Comparison of ENCODE assay signal across 8 cellular contexts in the genomic region with DNA sequence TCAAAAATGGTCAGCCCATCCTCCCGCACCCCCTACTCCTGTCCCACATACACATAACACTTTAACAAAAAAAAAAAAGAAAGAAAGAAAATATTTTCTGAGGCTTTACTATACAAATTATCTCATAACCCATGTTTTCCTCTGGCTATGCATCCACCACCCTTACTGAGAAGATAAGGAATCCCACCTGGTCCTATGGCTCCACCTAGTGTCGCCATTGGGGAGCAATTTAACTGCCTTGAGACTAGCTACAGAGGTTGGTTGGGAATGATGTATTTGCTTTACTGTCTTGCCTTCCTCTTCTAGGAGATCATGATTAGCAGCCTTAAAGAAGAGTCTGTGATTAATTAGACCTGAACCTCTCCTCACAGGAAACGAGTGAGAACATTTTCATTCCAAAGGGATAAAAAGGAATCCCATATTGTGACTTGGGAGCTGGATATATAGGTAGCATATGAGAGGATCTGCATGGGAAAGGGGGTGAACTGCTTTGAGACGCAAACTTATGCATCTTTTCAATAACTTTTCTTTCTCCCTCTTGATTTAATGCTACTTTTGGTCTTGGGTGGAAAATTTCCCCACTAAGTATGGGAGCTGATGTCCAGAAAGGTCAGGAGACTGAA.
DNase-seq lines count a peak whose midpoint lies in the region; ATAC-seq and TF ChIP-seq lines count a peak whose summit lies in the region.

No MANE protein-coding gene starts in this region.

- dilution Hi-C loops in IMR-90 (cut with HindIII; ENCODE audit: low sequenced_read_pairs, unreplicated experiment) = no loop called here

- CTCF ChIA-PET in IMR-90 (lab: Yijun Ruan, JAX) = interaction anchor here (0.6 to 2.5 kb wide), 11 partner anchors 9 to 608 kb away, joined by 3 to 14 read pairs (median 4); no protein-coding TSS in a partner anchor

- no peaks in the 10 kb centered on the region for H3K36me3 ChIP-seq in IMR-90 (ENCODE audit: control insufficient read depth, insufficient read depth, low read length)
- H3K36me3 ChIP-seq in OCI-LY3 (replicated peaks; ENCODE audit: low read depth, low read length) = no peaks in the 10 kb centered on the region
- no peaks in the 10 kb centered on the region for H3K36me3 ChIP-seq in testis (ENCODE audit: low read depth, missing control alignments)

- no peak overlapping the region for H3K14ac ChIP-seq in IMR-90 (replicated peaks; ENCODE audit: low read depth, low read length)

- H3K27ac ChIP-seq in IMR-90 (ENCODE audit: insufficient read depth, low read length) (no peak overlapping the region), OCI-LY3 (ENCODE audit: low read length) (no peak overlapping the region), testis (no peak overlapping the region)

- no peak overlapping the region for H4K8ac ChIP-seq in IMR-90 (ENCODE audit: low read depth in 2 of 2, low read length in 2 of 2)

- H3K4me3 Mint-ChIP-seq in nephron = no peak overlapping the region

- POLR2A ChIA-PET in IMR-90 (lab: Charles Lee; ENCODE audit: unreplicated experiment) = interaction anchor here (0.6 kb wide), 1 partner anchor 37 kb away, joined by 3 read pairs; no protein-coding TSS in a partner anchor

- DNase-seq in ELF-1 (ENCODE audit: low read depth, low spot score) (peak; percentile 68), IMR-90 (peak; percentile 61), activated T-cell treated with anti-CD3 and anti-CD28 coated beads for 48 hours (ENCODE audit: low read depth) (peak; percentile 47), fibroblast of gingiva (ENCODE audit: low read depth) (peak; percentile 62), testis (peak; percentile 83)

- H3K4me3 ChIP-seq in IMR-90 (ENCODE audit: insufficient read depth, low read depth, low read length) (no peak overlapping the region), OCI-LY3 (ENCODE audit: low read length) (no peak overlapping the region), testis (no peak overlapping the region)

- H3K27me3 ChIP-seq in IMR-90 (ENCODE audit: control insufficient read depth, insufficient read depth, low read length) = peaks cover 9% of the 10 kb centered on the region
- peaks cover 5% of the 10 kb centered on the region; the same call in 1 of the 2 replicates for H3K27me3 ChIP-seq in OCI-LY3 (ENCODE audit: low read depth, low read length)
- H3K27me3 ChIP-seq in testis = no peaks in the 10 kb centered on the region

- TF ChIP-seq POLR2A in IMR-90 (IDR thresholded peaks at IDR 0.05; ENCODE audit: low read depth, low read length) (no peak), testis (IDR thresholded peaks at IDR 0.05) (no peak)

- H4K20me1 ChIP-seq in IMR-90 (ENCODE audit: insufficient read depth, low read length) = no peaks in the 10 kb centered on the region
- H4K20me1 ChIP-seq in OCI-LY3 (ENCODE audit: insufficient read depth, low read length) = no peaks in the 10 kb centered on the region

- H2BK20ac ChIP-seq in IMR-90 (ENCODE audit: low read depth, low read length) = no peak overlapping the region

- ATAC-seq in GM21717 (IDR thresholded peaks at IDR 0.05; ENCODE audit: unreplicated experiment) = peak; percentile 94
- ATAC-seq in IMR-90 (ENCODE audit: low read depth) = peak; percentile 87

- no peak overlapping the region for H2AK9ac ChIP-seq in IMR-90 (replicated peaks; ENCODE audit: low read depth, low read length, poor library complexity)

- H3K18ac ChIP-seq in IMR-90 (ENCODE audit: low read depth, low read length) = no peak overlapping the region

- H2BK5ac ChIP-seq in IMR-90 (ENCODE audit: low read depth, low read length, poor library complexity, severe bottlenecking) = no peak overlapping the region

- no peak overlapping the region for H4K5ac ChIP-seq in IMR-90 (ENCODE audit: low read depth, low read length)

- H2BK15ac ChIP-seq in IMR-90 (ENCODE audit: low read depth, low read length) = no peak overlapping the region

- no peak overlapping the region for H3K4ac ChIP-seq in IMR-90 (ENCODE audit: low read depth, low read length)

- no peaks in the 10 kb centered on the region for H3K9me1 ChIP-seq in IMR-90 (ENCODE audit: insufficient read depth, low read length)

- H2BK120ac ChIP-seq in IMR-90 (ENCODE audit: low read depth, low read length) = no peak overlapping the region

- no peaks in the 10 kb centered on the region for H3K9me3 Mint-ChIP-seq in nephron

- H3K4me2 ChIP-seq in IMR-90 (ENCODE audit: low read depth, low read length) (no peak overlapping the region), OCI-LY3 (ENCODE audit: low read length) (no peak overlapping the region)

- H3K9ac ChIP-seq in IMR-90 (ENCODE audit: low read depth, low read length) (no peak overlapping the region), OCI-LY3 (ENCODE audit: low read length) (no peak overlapping the region)

- no peak overlapping the region for H2AK5ac ChIP-seq in IMR-90 (ENCODE audit: low read depth, low read length)

- no peaks in the 10 kb centered on the region for H3K36me3 Mint-ChIP-seq in nephron (ENCODE audit: low read depth)

- WGBS in IMR-90 (ENCODE audit: extremely low coverage in 2 of 2, insufficient read length in 1 of 2), 2 experiments = no CpG with 5 or more reads among the region's 4 CpGs
- WGBS in testis, 2 donors = 38 to 45% methylated on average over 4 of the region's 4 CpGs

- no peak overlapping the region for H4K91ac ChIP-seq in IMR-90 (ENCODE audit: insufficient read depth, low read depth, low read length)

- intact Hi-C loops in IMR-90 (cut with micrococcal nuclease) (loop anchor here (2.0 to 10.0 kb wide), 5 partner anchors 125 to 1032 kb away; a partner anchor contains a TSS), testis (cut with DNase I; ENCODE audit: low total_unique reads) (no loop called here)

- H3K23ac ChIP-seq in IMR-90 (ENCODE audit: low read depth, low read length) = no peak overlapping the region

- in situ Hi-C loops in IMR-90 (cut with MboI; ENCODE audit: low sequenced_read_pairs) = no loop called here

- peak; percentile 75 for TF ChIP-seq CTCF in IMR-90 (conservative IDR thresholded peaks at IDR 0.05; ENCODE audit: low read depth, low read length)
- TF ChIP-seq CTCF in OCI-LY3 (IDR thresholded peaks at IDR 0.05; ENCODE audit: low read depth, low read length) = peak; percentile 70
- TF ChIP-seq CTCF in nephron (IDR thresholded peaks at IDR 0.05; ENCODE audit: unreplicated experiment in 3 of 3) = peak; percentile 79 to 93 (median 88)
- peak; percentile 46 to 84 (median 83) for TF ChIP-seq CTCF in testis (IDR thresholded peaks at IDR 0.05)

- H3K56ac ChIP-seq in IMR-90 (ENCODE audit: extremely low read depth, insufficient read depth, low read length) = no peak overlapping the region

- peak; percentile 74 for TF ChIP-seq RAD21 in IMR-90 (IDR thresholded peaks at IDR 0.05; ENCODE audit: low read length)

- H2AFZ ChIP-seq in IMR-90 (replicated peaks; ENCODE audit: low read length, poor library complexity) (no peak overlapping the region), OCI-LY3 (ENCODE audit: low read depth, low read length) (no peak overlapping the region)

- H3K4me1 Mint-ChIP-seq in nephron = no peaks in the 10 kb centered on the region

- H3K4me1 ChIP-seq in IMR-90 (ENCODE audit: control insufficient read depth, insufficient read depth, low read length) = no peaks in the 10 kb centered on the region; the same call in 1 of the 2 replicates
- H3K4me1 ChIP-seq in OCI-LY3 (ENCODE audit: low read length) = no peaks in the 10 kb centered on the region
- H3K4me1 ChIP-seq in testis = no peaks in the 10 kb centered on the region

- H3K79me1 ChIP-seq in IMR-90 (ENCODE audit: low read depth in 1 of 2, low read length in 2 of 2) = no peaks in the 10 kb centered on the region

- H3K9me3 ChIP-seq in IMR-90 (ENCODE audit: control insufficient read depth, insufficient read depth, low read length) (no peaks in the 10 kb centered on the region), OCI-LY3 (ENCODE audit: insufficient read depth, low read length) (no peaks in the 10 kb centered on the region), testis (no peaks in the 10 kb centered on the region)

- no peaks in the 10 kb centered on the region for H3K79me2 ChIP-seq in OCI-LY3 (ENCODE audit: low read length)

- no peaks in the 10 kb centered on the region for H3K27me3 Mint-ChIP-seq in nephron (ENCODE audit: low read depth)

- no TSS peak for BruUV-seq in IMR-90 (replicated peaks; lab: Mats Ljungman, UMichigan)

- H3K27ac Mint-ChIP-seq in nephron = no peak overlapping the region

TF ChIP-seq in IMR-90, 13 proteins besides CTCF, POLR2A, EP300 and RAD21:
- TF ChIP-seq SMC3 (IDR thresholded peaks at IDR 0.05; ENCODE audit: low read depth, low read length) (peak; percentile 55), BHLHE40 (IDR thresholded peaks at IDR 0.05; ENCODE audit: low read depth, low read length) (no peak)
